9 cellular contexts compared by ENCODE assay signal in genomic region chr2:65382323-65382722, GRCh38. TPM values are rescaled to one million over a fixed set of nuclear protein-coding genes. Genes with fewer than 3 reads are reported as not detected.
DNase-seq lines count a peak whose midpoint lies in the region; TF ChIP-seq lines count a peak whose summit lies in the region.
"Had no signal": no experiment of that assay in that cellular context is flagged by ENCODE, and none has a peak within 500 bp of the region (broad histone marks: within the 10 kb centered on the region; RNA-seq: fewer than 3 reads in every experiment).

No MANE protein-coding gene starts in this region.

- no peak overlapping the region for H3K27ac Mint-ChIP-seq in activated naive CD8-positive, alpha-beta T cell
- H3K27ac Mint-ChIP-seq in activated naive CD8-positive, alpha-beta T cell treated with anti-CD3 and anti-CD28 coated beads for 36 hours, result no peak overlapping the region
- H3K27ac Mint-ChIP-seq in type B pancreatic cell, result peak overlapping the region; percentile 91
- H3K27ac Mint-ChIP-seq: activated naive CD4-positive, alpha-beta T cell treated with anti-CD3 and anti-CD28 coated beads, Interleukin-2, amount 50 U/mL, for 72 hours had no signal

- peaks cover 56% of the 10 kb centered on the region for H3K4me1 ChIP-seq in adipocyte (ENCODE audit: control insufficient read depth, insufficient read depth, low read length)
- H3K4me1 ChIP-seq in mucosa of rectum (ENCODE audit: control insufficient read depth in 2 of 2, insufficient read depth in 2 of 2, low read length in 2 of 2), result peaks cover 45 to 61% of the 10 kb centered on the region in 2 donors

- H3K9me3 ChIP-seq in adipocyte (ENCODE audit: control insufficient read depth, low read length) (no peaks in the 10 kb centered on the region), mucosa of rectum (ENCODE audit: control insufficient read depth in 2 of 2, low read length in 2 of 2) (no peaks in the 10 kb centered on the region)

- no peak for DNase-seq in activated naive CD8-positive, alpha-beta T cell treated with anti-CD3 and anti-CD28 coated beads for 36 hours
- DNase-seq in adipocyte (ENCODE audit: low read depth) (peak; percentile 7), type B pancreatic cell (ENCODE audit: extremely low spot score, unreplicated experiment) (no peak), NCI-H1417 (lab: John Stamatoyannopoulos, UW) (no peak), EL (no peak)
- DNase-seq in activated CD4-positive, CD25-positive, alpha-beta regulatory T cell (lab: John Stamatoyannopoulos, UW), result no peak

- no peaks in the 10 kb centered on the region for H3K9me3 Mint-ChIP-seq in activated naive CD8-positive, alpha-beta T cell (ENCODE audit: low read depth)
- H3K9me3 Mint-ChIP-seq in activated naive CD8-positive, alpha-beta T cell treated with anti-CD3 and anti-CD28 coated beads for 36 hours, result no peaks in the 10 kb centered on the region
- H3K9me3 Mint-ChIP-seq in type B pancreatic cell, result no peaks in the 10 kb centered on the region
- H3K9me3 Mint-ChIP-seq: activated naive CD4-positive, alpha-beta T cell treated with anti-CD3 and anti-CD28 coated beads, Interleukin-2, amount 50 U/mL, for 72 hours had no signal

- peaks cover 3% of the 10 kb centered on the region for H3K27me3 Mint-ChIP-seq in activated naive CD8-positive, alpha-beta T cell
- H3K27me3 Mint-ChIP-seq in activated naive CD8-positive, alpha-beta T cell treated with anti-CD3 and anti-CD28 coated beads for 36 hours, result peaks cover 56% of the 10 kb centered on the region
- no peaks in the 10 kb centered on the region for H3K27me3 Mint-ChIP-seq in type B pancreatic cell

- TF ChIP-seq CTCF in type B pancreatic cell (conservative IDR thresholded peaks at IDR 0.05), result no peak

- H3K9ac ChIP-seq in adipocyte (ENCODE audit: low read length) (peak overlapping the region; percentile 62), mucosa of rectum (ENCODE audit: low read depth in 1 of 2, low read length in 2 of 2) (peak overlapping the region in 1 of 2 donors; percentile 27)

- peaks cover 31% of the 10 kb centered on the region for H3K4me1 Mint-ChIP-seq in activated naive CD8-positive, alpha-beta T cell (ENCODE audit: low read depth)
- H3K4me1 Mint-ChIP-seq in activated naive CD8-positive, alpha-beta T cell treated with anti-CD3 and anti-CD28 coated beads for 36 hours, result peaks cover 53% of the 10 kb centered on the region
- peaks cover 68% of the 10 kb centered on the region for H3K4me1 Mint-ChIP-seq in type B pancreatic cell (ENCODE audit: unreplicated experiment)

- H3K4me3 ChIP-seq in adipocyte (ENCODE audit: low read length), result peak overlapping the region; percentile 31
- H3K4me3 ChIP-seq in mucosa of rectum (ENCODE audit: low read length in 2 of 2), result peak overlapping the region in 1 of 2 donors; percentile 55

- H3K4me3 Mint-ChIP-seq in activated naive CD8-positive, alpha-beta T cell, result peak overlapping the region; percentile 61
- no peak overlapping the region for H3K4me3 Mint-ChIP-seq in activated naive CD8-positive, alpha-beta T cell treated with anti-CD3 and anti-CD28 coated beads for 36 hours
- no peak overlapping the region for H3K4me3 Mint-ChIP-seq in type B pancreatic cell

- H3K27ac ChIP-seq in mucosa of rectum (ENCODE audit: low read depth in 2 of 2, low read length in 2 of 2), result peak overlapping the region; percentile 78 to 80

- H3K36me3 ChIP-seq in adipocyte (ENCODE audit: control insufficient read depth, insufficient read depth, low read length, severe bottlenecking) (no peaks in the 10 kb centered on the region), mucosa of rectum (ENCODE audit: control insufficient read depth in 2 of 2, insufficient read depth in 2 of 2, low read length in 2 of 2) (no peaks in the 10 kb centered on the region)

- no peaks in the 10 kb centered on the region for H3K36me3 Mint-ChIP-seq in activated naive CD8-positive, alpha-beta T cell
- H3K36me3 Mint-ChIP-seq in activated naive CD8-positive, alpha-beta T cell treated with anti-CD3 and anti-CD28 coated beads for 36 hours, result no peaks in the 10 kb centered on the region
- no peaks in the 10 kb centered on the region for H3K36me3 Mint-ChIP-seq in type B pancreatic cell
- H3K36me3 Mint-ChIP-seq: activated naive CD4-positive, alpha-beta T cell treated with anti-CD3 and anti-CD28 coated beads, Interleukin-2, amount 50 U/mL, for 72 hours had no signal

- H3K27me3 ChIP-seq in adipocyte (replicated peaks; ENCODE audit: control insufficient read depth, insufficient read depth, low read length) (no peaks in the 10 kb centered on the region), mucosa of rectum (ENCODE audit: control insufficient read depth in 2 of 2, insufficient read depth in 2 of 2, low read length in 2 of 2) (no peaks in the 10 kb centered on the region)

RNA-seq across cellular contexts. Expression of gene SPRED2, which starts 50.1 kb away (rescaled TPM):
- total RNA-seq in activated naive CD8-positive, alpha-beta T cell treated with anti-CD3 and anti-CD28 coated beads for 36 hours, result 1 to 10 TPM; 9.5 to 9.7 TPM
- 38.9 and 43.0 TPM in 2 replicates for total RNA-seq in type B pancreatic cell (ENCODE audit: low replicate concordance)
